Comparison of ENCODE assay signal across 16 cellular contexts in the genomic region with DNA sequence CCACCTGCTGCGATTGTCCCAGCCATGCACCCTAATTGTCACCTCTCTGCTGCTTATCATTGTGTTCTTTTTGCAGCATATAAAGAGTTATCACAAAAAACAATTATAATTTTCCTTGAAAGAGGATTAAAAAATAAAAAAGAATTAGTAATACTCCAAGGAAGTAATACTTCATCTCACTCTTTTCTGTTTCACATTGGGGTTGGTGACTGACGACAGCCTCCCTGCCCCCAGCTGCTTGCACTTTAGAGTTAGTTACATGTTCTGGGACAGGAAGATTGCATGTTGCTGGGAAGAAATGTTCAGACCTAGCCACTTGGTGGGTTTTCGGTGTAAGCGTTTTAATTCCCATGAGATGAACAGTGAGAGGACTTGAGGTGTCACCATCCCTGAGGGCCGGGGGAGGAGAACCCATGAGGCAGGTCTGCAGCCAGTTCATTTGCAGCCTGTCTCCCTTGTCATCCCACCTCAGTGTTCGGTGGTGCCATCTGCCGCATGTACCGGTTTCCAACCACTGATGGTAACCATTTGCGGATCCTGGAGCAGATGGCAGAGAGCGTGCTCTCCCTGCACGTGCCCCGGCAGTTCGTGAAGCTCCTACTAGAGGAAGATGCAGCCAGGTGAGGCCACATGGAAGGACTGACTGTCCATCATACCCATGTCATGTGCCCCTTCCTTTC.
"Had no signal": no experiment of that assay in that cellular context is flagged by ENCODE, and none has a peak within 500 bp of the region (broad histone marks: within the 10 kb centered on the region; RNA-seq: fewer than 3 reads in every experiment).

No MANE protein-coding gene starts in this region.

- H3K4me3 Mint-ChIP-seq: activated CD8-positive, alpha-beta T cell treated with anti-CD3 and anti-CD28 coated beads for 36 hours; activated naive CD4-positive, alpha-beta T cell treated with anti-CD3 and anti-CD28 coated beads, Interleukin-2, amount 10 ng/mL, durations not matched to agents 7 days and 5 days; naive thymus-derived CD4-positive, alpha-beta T cell had no signal

- H3K4me1 Mint-ChIP-seq: activated naive CD4-positive, alpha-beta T cell treated with anti-CD3 and anti-CD28 coated beads, Interleukin-2, amount 10 ng/mL, durations not matched to agents 7 days and 5 days had no signal

- H3K4me3 ChIP-seq: ascending aorta, coronary artery, left ventricle myocardium inferior, mucosa of descending colon, transverse colon had no signal

- H3K27me3 Mint-ChIP-seq: activated CD8-positive, alpha-beta T cell treated with anti-CD3 and anti-CD28 coated beads for 36 hours; activated naive CD4-positive, alpha-beta T cell treated with anti-CD3 and anti-CD28 coated beads, Interleukin-2, amount 10 ng/mL, durations not matched to agents 7 days and 5 days; naive thymus-derived CD4-positive, alpha-beta T cell had no signal

- FAIRE-seq: bronchial epithelial cell had no signal

- H3K9me3 Mint-ChIP-seq: activated CD8-positive, alpha-beta T cell treated with anti-CD3 and anti-CD28 coated beads for 36 hours; activated naive CD4-positive, alpha-beta T cell treated with anti-CD3 and anti-CD28 coated beads, Interleukin-2, amount 10 ng/mL, durations not matched to agents 7 days and 5 days; naive thymus-derived CD4-positive, alpha-beta T cell had no signal

- H3K27ac ChIP-seq: ascending aorta, left ventricle myocardium inferior, transverse colon had no signal

- H3K4me1 ChIP-seq: ascending aorta, left ventricle myocardium inferior, transverse colon had no signal

- H3K27me3 ChIP-seq: ascending aorta, transverse colon had no signal

- ATAC-seq: activated CD4-positive, CD25-positive, alpha-beta regulatory T cell treated with anti-CD3 and anti-CD28 coated beads, Interleukin-2, amount 50 U/mL, for 24 hours; activated CD8-positive, alpha-beta T cell treated with anti-CD3 and anti-CD28 coated beads for 36 hours; mucosa of descending colon; naive thymus-derived CD4-positive, alpha-beta T cell; stimulated activated naive CD8-positive, alpha-beta T cell treated with anti-CD3 and anti-CD28 coated beads, Interleukin-15, Interleukin-2, amounts not matched to agents 100 U/mL and 50 U/mL, for 24 hours had no signal

- DNase-seq: activated CD8-positive, alpha-beta T cell treated with anti-CD3 and anti-CD28 coated beads for 36 hours; activated naive CD4-positive, alpha-beta T cell treated with anti-CD3 and anti-CD28 coated beads, Interleukin-2, amount 10 ng/mL, durations not matched to agents 7 days and 5 days; effector CD4-positive, alpha-beta T cell; foreskin fibroblast; left ventricle myocardium inferior; mucosa of descending colon; naive thymus-derived CD4-positive, alpha-beta T cell; retina; stimulated activated CD4-positive, alpha-beta T cell treated with anti-CD3 and anti-CD28 coated beads, Interleukin-4, amount 100 ng/mL, for 24 hours; stimulated activated naive CD8-positive, alpha-beta T cell treated with anti-CD3 and anti-CD28 coated beads, Interleukin-15, Interleukin-2, amounts not matched to agents 100 U/mL and 50 U/mL, for 24 hours; T-helper 9 cell; transverse colon had no signal

- H3K27ac Mint-ChIP-seq: activated CD8-positive, alpha-beta T cell treated with anti-CD3 and anti-CD28 coated beads for 36 hours had no signal

- H3K9me3 ChIP-seq: ascending aorta, left ventricle myocardium inferior, mucosa of descending colon, transverse colon had no signal
